In genomic region chr13:34655554-34655953, GRCh38 we compare ENCODE assay signal across 27 cellular contexts.
"Had no signal": no experiment of that assay in that cellular context is flagged by ENCODE, and none has a peak within 500 bp of the region (broad histone marks: within the 10 kb centered on the region; RNA-seq: fewer than 3 reads in every experiment).

No MANE protein-coding gene starts in this region.

- H3K4me1 ChIP-seq: ascending aorta, Peyer's patch, SJSA1 had no signal

- DNase-seq: activated B cell treated with CpG ODN at 0.5 μM for 24 hours; activated CD4-positive, alpha-beta T cell treated with anti-CD3 and anti-CD28 coated beads for 1 hour; activated CD4-positive, alpha-beta T cell treated with anti-CD3 and anti-CD28 coated beads, Interleukin-2, amount 10 ng/mL, durations not matched to agents 24 days and 14 days; activated CD4-positive, alpha-beta T cell treated with anti-CD3 and anti-CD28 coated beads, Interleukin-2, amount 50 U/mL, for 48 hours; activated CD8-positive, alpha-beta memory T cell treated with anti-CD3 and anti-CD28 coated beads, Interleukin-2, amount 10 ng/mL, durations not matched to agents 7 days and 5 days; activated effector memory CD4-positive, alpha-beta T cell treated with Interleukin-2 at 50 U/mL for 16 hours; activated naive CD4-positive, alpha-beta T cell; activated T-cell treated with anti-CD3 and anti-CD28 coated beads, Interleukin-2, amount 50 U/mL, for 24 hours; body of pancreas; central memory CD4-positive, alpha-beta T cell; NCI-H1092 treated with DMSO at 0.1 percent for 48 hours; NCI-H1417 treated with DMSO at 0.1 percent for 48 hours; NCI-H1694 treated with DMSO at 0.1 percent for 48 hours; NCI-H2029 treated with DMSO at 0.1 percent for 48 hours; NCI-H345; NCI-H510A; NCI-H526 treated with DMSO at 0.1 percent for 48 hours; NCI-H82; NK-92 treated with Interleukin-12 subunit alpha and Interleukin-12 subunit beta, amount 100 ng/mL, for 24 hours; Peyer's patch; Right ventricle myocardium superior; T-helper 17 cell; T-helper 9 cell had no signal

- H3K27me3 ChIP-seq: ascending aorta, body of pancreas, Peyer's patch, SJSA1 had no signal

- H3K4me3 ChIP-seq: ascending aorta, body of pancreas, coronary artery, Peyer's patch, SJSA1 had no signal

- H3K36me3 ChIP-seq: ascending aorta, Peyer's patch, SJSA1 had no signal

- H3K9me3 ChIP-seq: ascending aorta, body of pancreas, Peyer's patch, SJSA1 had no signal

- ATAC-seq: activated CD8-positive, alpha-beta memory T cell treated with anti-CD3 and anti-CD28 coated beads, Interleukin-2, amount 10 ng/mL, durations not matched to agents 7 days and 5 days; body of pancreas; SK-N-SH treated with all-trans-retinoic acid at 6 μM for 48 hours; T-helper 17 cell had no signal
